ENCODE assay signal across 9 cellular contexts in the genomic region with DNA sequence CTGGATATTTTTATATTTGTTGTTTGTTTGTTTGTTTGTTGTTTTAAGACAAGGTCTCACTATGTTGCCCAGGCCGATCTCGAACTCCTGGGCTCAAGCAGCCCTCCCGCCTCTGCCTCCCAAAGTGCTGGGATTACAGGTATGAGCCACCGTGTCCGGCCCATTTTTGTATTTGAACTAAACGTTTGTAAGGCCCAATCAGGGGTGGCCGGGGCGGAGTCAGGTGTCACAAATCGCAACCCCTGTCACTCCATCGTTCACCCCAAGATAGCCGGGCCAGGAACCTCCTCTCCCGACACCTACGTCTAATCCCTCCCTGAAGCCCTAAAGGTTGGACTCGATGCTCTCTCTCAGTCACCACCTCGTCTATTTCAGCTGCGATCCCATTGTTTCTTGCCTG. TPM values are rescaled to one million over a fixed set of nuclear protein-coding genes. Genes with fewer than 3 reads are reported as not detected.
DNase-seq lines count a peak whose midpoint lies in the region; ATAC-seq and TF ChIP-seq lines count a peak whose summit lies in the region.
"Had no signal": no experiment of that assay in that cellular context is flagged by ENCODE, and none has a peak within 500 bp of the region (broad histone marks: within the 10 kb centered on the region; RNA-seq: fewer than 3 reads in every experiment).

No MANE protein-coding gene starts in this region.

- H3K27ac Mint-ChIP-seq in brain (peak overlapping the region in 2 of 5 experiments; percentile 21 to 32), nephron progenitor cell (peak overlapping the region; percentile 89)

- ATAC-seq in GM19023 (IDR thresholded peaks at IDR 0.05; ENCODE audit: unreplicated experiment) = peak; percentile 52

- DNase-seq in T-helper 9 cell (peak; percentile 57), nephron progenitor cell (no peak), transverse colon (peak; percentile 38), Ammon's horn (ENCODE audit: low spot score) (no peak), GF-D8 (lab: John Stamatoyannopoulos, UW) (no peak), mucosa of gallbladder (ENCODE audit: low spot score) (no peak)

- H3K27me3 Mint-ChIP-seq in brain = no peaks in the 10 kb centered on the region
- no peaks in the 10 kb centered on the region for H3K27me3 Mint-ChIP-seq in nephron progenitor cell (ENCODE audit: low read depth, poor library complexity)

- no peaks in the 10 kb centered on the region for H3K4me1 ChIP-seq in transverse colon

- TF ChIP-seq CTCF in brain (conservative IDR thresholded peaks at IDR 0.05) = no peak
- no peak for TF ChIP-seq CTCF in nephron progenitor cell (IDR thresholded peaks at IDR 0.05)
- no peak for TF ChIP-seq CTCF in transverse colon (IDR thresholded peaks at IDR 0.05)

- TF ChIP-seq POLR2A in transverse colon (IDR thresholded peaks at IDR 0.05) = no peak

- H3K9me3 ChIP-seq in transverse colon = no peaks in the 10 kb centered on the region

- H3K36me3 Mint-ChIP-seq in brain (no peaks in the 10 kb centered on the region), nephron progenitor cell (ENCODE audit: low read depth) (no peaks in the 10 kb centered on the region)

- peak overlapping the region in 3 of 5 experiments; percentile 24 to 75 (median 58) for H3K4me3 Mint-ChIP-seq in brain
- peak overlapping the region; percentile 75 for H3K4me3 Mint-ChIP-seq in nephron progenitor cell

- H3K4me1 Mint-ChIP-seq in brain (peaks cover 15% of the 10 kb centered on the region), nephron progenitor cell (peaks cover 13% of the 10 kb centered on the region)

- intact Hi-C loops in transverse colon (cut with DNase I; ENCODE audit: low total_unique reads) = no loop called here

- H3K9me3 Mint-ChIP-seq in brain (peaks cover 0 to 3% (median 0%) of the 10 kb centered on the region in 5 experiments), nephron progenitor cell (peaks cover 51% of the 10 kb centered on the region)

- H3K27me3 ChIP-seq in transverse colon = no peaks in the 10 kb centered on the region
- H3K27me3 ChIP-seq: cardiac muscle cell had no signal

- no peak for TF ChIP-seq EP300 in transverse colon (IDR thresholded peaks at IDR 0.05; ENCODE audit: low read depth)

- in situ Hi-C loops in transverse colon (cut with MboI; ENCODE audit: low pct_ligation_motif_present in 1 of 4, low pct_unique_long_range_greater_than_20kb in 1 of 4, low sequenced_read_pairs in 3 of 4) = no loop called here

- 58% methylated on average over 16 of the region's 16 CpGs; no CpG with 5 or more reads in 1 of the 2 donors for WGBS in transverse colon (ENCODE audit: low coverage in 1 of 2), 2 donors

- H3K27ac ChIP-seq in transverse colon = peak overlapping the region in 1 of 4 donors; percentile 28
- H3K27ac ChIP-seq: cardiac muscle cell had no signal

- H3K36me3 ChIP-seq in transverse colon = no peaks in the 10 kb centered on the region
- H3K36me3 ChIP-seq: cardiac muscle cell had no signal

- H3K4me3 ChIP-seq in transverse colon = peak overlapping the region in 1 of 4 donors; percentile 48

RNA-seq across cellular contexts. Expression of gene EFHC2, which starts 0.7 kb away (rescaled TPM):
- polyA plus RNA-seq in brain (ENCODE audit: insufficient read depth, low read depth, low replicate concordance) = 0.29 TPM
- total RNA-seq in transverse colon (1 to 10 TPM in 2 of 4 donors, not detected in 2; 1.6 TPM), mucosa of gallbladder (3.7 TPM)

Comparison
In these comparisons a context has a peak if more than half of its experiments do, and no peak if none do; other contexts are left out.
1. DNase-seq: peak in T-helper 9 cell (single experiment) and transverse colon (single experiment); none in nephron progenitor cell (single experiment), Ammon's horn (single experiment), GF-D8 (single experiment) and mucosa of gallbladder (single experiment).